In genomic region chr7:17665029-17665428, GRCh38 we compare ENCODE assay signal across 14 cellular contexts.
DNase-seq lines count a peak whose midpoint lies in the region; ATAC-seq, FAIRE-seq and TF ChIP-seq lines count a peak whose summit lies in the region.
"Had no signal": no experiment of that assay in that cellular context is flagged by ENCODE, and none has a peak within 500 bp of the region (broad histone marks: within the 10 kb centered on the region; RNA-seq: fewer than 3 reads in every experiment).

No MANE protein-coding gene starts in this region.

- H3K9ac ChIP-seq in H1 (replicated peaks in 1 of 4; ENCODE audit: extremely low read depth in 1 of 4, low read depth in 3 of 4, low read length in 3 of 4) (no peak overlapping the region), neuronal stem cell (ENCODE audit: low read depth, low read length, poor library complexity) (no peak overlapping the region), GM23248 (no peak overlapping the region)

- H3K9me3 ChIP-seq in H1 (ENCODE audit: insufficient read depth in 2 of 2, low read depth in 1 of 2, low read length in 1 of 2) (no peaks in the 10 kb centered on the region), neuronal stem cell (replicated peaks in 1 of 2; ENCODE audit: control insufficient read depth in 2 of 2, insufficient read depth in 1 of 2, low read depth in 1 of 2, low read length in 2 of 2) (no peaks in the 10 kb centered on the region), aorta (ENCODE audit: control insufficient read depth, low read length) (no peaks in the 10 kb centered on the region), GM23248 (ENCODE audit: low read depth) (no peaks in the 10 kb centered on the region)

- H3K4me1 ChIP-seq in H1 (replicated peaks in 1 of 4; ENCODE audit: control insufficient read depth in 3 of 4, insufficient read depth in 4 of 4, low read length in 3 of 4) (peaks cover 0 to 3% (median 1%) of the 10 kb centered on the region in 4 experiments; a peak in 2 of 7 replicates), neuronal stem cell (ENCODE audit: control insufficient read depth in 2 of 2, insufficient read depth in 1 of 2, low read depth in 1 of 2, low read length in 2 of 2) (peaks cover 3% of the 10 kb centered on the region in 2 donors), aorta (ENCODE audit: control insufficient read depth in 1 of 2, insufficient read depth in 2 of 2, low read length in 2 of 2) (no peaks in the 10 kb centered on the region), GM23248 (ENCODE audit: insufficient read depth) (peaks cover 36% of the 10 kb centered on the region)

- H2BK15ac ChIP-seq in H1 (ENCODE audit: low read length): no peak overlapping the region
- no peak overlapping the region for H2BK15ac ChIP-seq in neuronal stem cell (ENCODE audit: low read length)

- H2BK20ac ChIP-seq in H1 (ENCODE audit: low read length): no peak overlapping the region

- H4K20me1 ChIP-seq in H1 (replicated peaks in 1 of 2; ENCODE audit: control insufficient read depth in 1 of 2, insufficient read depth in 2 of 2, low read length in 2 of 2): no peaks in the 10 kb centered on the region
- H4K20me1 ChIP-seq in GM23248 (ENCODE audit: insufficient read depth): no peaks in the 10 kb centered on the region

- DNase-seq in HTR-8/SVneo (ENCODE audit: insufficient read length, low spot score) (no peak), H1 (ENCODE audit: low read depth in 1 of 2, low spot score in 2 of 2) (no peak), neuronal stem cell (ENCODE audit: low spot score) (no peak), aorta (peak in 1 of 2 donors; percentile 75), cerebellar nuclear complex (lab: John Stamatoyannopoulos, UW) (no peak), GM23248 (no peak)
- DNase-seq: C1 segment of cervical spinal cord; Calu3; CD4-positive, alpha-beta T cell; DMS 273 treated with DMSO at 0.1 percent for 48 hours; H7 had no signal

- H3K4ac ChIP-seq in H1 (replicated peaks; ENCODE audit: insufficient read length, low read depth, low read length) (no peak overlapping the region), neuronal stem cell (ENCODE audit: low read length) (no peak overlapping the region)

- POLR2A ChIA-PET in H1 (lab: Charles Lee; ENCODE audit: partially characterized antibody): no interaction called here

- no peak overlapping the region for H2AK5ac ChIP-seq in H1 (ENCODE audit: low read depth, low read length)
- H2AK5ac ChIP-seq in neuronal stem cell (ENCODE audit: low read depth, low read length): no peak overlapping the region

- TF ChIP-seq POLR2A in H1 (IDR thresholded peaks at IDR 0.05; ENCODE audit: control extremely low read depth in 1 of 2, low read depth in 2 of 2, low read length in 2 of 2): no peak

- H3K9me2 ChIP-seq in GM23248 (ENCODE audit: insufficient read depth): no peaks in the 10 kb centered on the region

- H2BK12ac ChIP-seq in H1 (ENCODE audit: low read depth, low read length) (no peak overlapping the region), neuronal stem cell (ENCODE audit: low read length) (no peak overlapping the region)

- H3K27me3 ChIP-seq in H1 (replicated peaks in 1 of 4; ENCODE audit: control insufficient read depth in 3 of 4, extremely low read depth in 1 of 4, insufficient read depth in 3 of 4, low read length in 3 of 4) (no peaks in the 10 kb centered on the region), neuronal stem cell (ENCODE audit: control insufficient read depth in 3 of 3, insufficient read depth in 3 of 3, low read depth in 1 of 3, low read length in 3 of 3) (no peaks in the 10 kb centered on the region), aorta (ENCODE audit: control insufficient read depth in 1 of 2, insufficient read depth in 2 of 2, low read length in 1 of 2) (no peaks in the 10 kb centered on the region), GM23248 (replicated peaks; ENCODE audit: insufficient read depth) (no peaks in the 10 kb centered on the region)

- H3K79me1 ChIP-seq in H1 (ENCODE audit: low read depth, low read length): no peaks in the 10 kb centered on the region
- H3K79me1 ChIP-seq in neuronal stem cell (ENCODE audit: low read depth, low read length): no peaks in the 10 kb centered on the region

- H3K14ac ChIP-seq in H1 (ENCODE audit: insufficient read length) (no peak overlapping the region), neuronal stem cell (ENCODE audit: low read length) (no peak overlapping the region)

- H3K27ac ChIP-seq in H1 (ENCODE audit: low read depth, low read length): no peak overlapping the region
- H3K27ac ChIP-seq in neuronal stem cell (replicated peaks; ENCODE audit: low read length): no peak overlapping the region
- no peak overlapping the region for H3K27ac ChIP-seq in aorta (ENCODE audit: low read depth in 1 of 2, low read length in 2 of 2)
- H3K27ac ChIP-seq in GM23248: no peak overlapping the region

- H3K56ac ChIP-seq in H1 (replicated peaks; ENCODE audit: insufficient read length, low read depth, low read length): no peak overlapping the region

- H2AFZ ChIP-seq in H1 (ENCODE audit: low read length) (no peak overlapping the region), neuronal stem cell (ENCODE audit: low read length) (no peak overlapping the region), GM23248 (no peak overlapping the region)

- FAIRE-seq in HTR-8/SVneo (lab: Jason Lieb, UNC) (peak; percentile 79), H1 (lab: Jason Lieb, UNC) (no peak)
- FAIRE-seq: A204.1, GM18507 had no signal

- H2BK120ac ChIP-seq in H1 (replicated peaks; ENCODE audit: low read depth, low read length) (no peak overlapping the region), neuronal stem cell (ENCODE audit: low read depth, low read length) (no peak overlapping the region)

- in situ Hi-C loops in GM23248 (cut with MboI): loop anchor here (25.0 kb wide), 1 partner anchor 678 kb away; no protein-coding TSS in a partner anchor

- no peak overlapping the region for H3K4me2 ChIP-seq in H1 (ENCODE audit: insufficient read depth in 1 of 2, low read depth in 2 of 2, low read length in 2 of 2)
- no peak overlapping the region for H3K4me2 ChIP-seq in neuronal stem cell (ENCODE audit: insufficient read depth, low read length, poor library complexity, severe bottlenecking)
- H3K4me2 ChIP-seq in GM23248 (ENCODE audit: unreplicated experiment): no peak overlapping the region

- intact Hi-C loops in aorta (cut with DNase I): no loop called here

- peak overlapping the region; percentile 78; the same call in 1 of the 2 replicates for H4K8ac ChIP-seq in H1 (ENCODE audit: extremely low read depth, insufficient read depth, low read length)
- H4K8ac ChIP-seq in neuronal stem cell (ENCODE audit: low read depth, low read length): peak overlapping the region; percentile 57

- H2BK5ac ChIP-seq in H1 (ENCODE audit: low read depth, low read length): no peak overlapping the region
- peak overlapping the region; percentile 58 for H2BK5ac ChIP-seq in neuronal stem cell (ENCODE audit: low read length)

- no peak for TF ChIP-seq EP300 in H1 (IDR thresholded peaks at IDR 0.05; ENCODE audit: borderline replicate concordance in 1 of 2, low read depth in 2 of 2, low read length in 2 of 2)

- no peak overlapping the region for H3K18ac ChIP-seq in H1 (ENCODE audit: extremely low read depth, low read length)
- H3K18ac ChIP-seq in neuronal stem cell (ENCODE audit: low read length): no peak overlapping the region

- no peak for TF ChIP-seq RAD21 in H1 (IDR thresholded peaks at IDR 0.05 in 1 of 2, conservative IDR thresholded peaks at IDR 0.05 in 1 of 2; ENCODE audit: low read depth in 2 of 2, low read length in 2 of 2)

- H3F3A ChIP-seq in GM23248 (ENCODE audit: insufficient read depth): peaks cover 29% of the 10 kb centered on the region

- no peaks in the 10 kb centered on the region for H3K79me2 ChIP-seq in H1 (ENCODE audit: control insufficient read depth in 1 of 2, insufficient read depth in 2 of 2, low read length in 2 of 2)
- no peaks in the 10 kb centered on the region for H3K79me2 ChIP-seq in GM23248 (ENCODE audit: insufficient read depth)

- H3K23ac ChIP-seq in H1 (ENCODE audit: insufficient read length) (no peak overlapping the region), neuronal stem cell (ENCODE audit: low read depth, low read length, poor library complexity) (no peak overlapping the region)

- H3K4me3 ChIP-seq in H1 (ENCODE audit: extremely low read depth in 1 of 4, insufficient read depth in 2 of 4, low read depth in 3 of 4, low read length in 4 of 4) (no peak overlapping the region), neuronal stem cell (ENCODE audit: low read length in 2 of 2) (no peak overlapping the region), aorta (ENCODE audit: low read length in 2 of 2) (no peak overlapping the region), GM23248 (no peak overlapping the region)

- peak; percentile 40 for ATAC-seq in aorta (ENCODE audit: low FRiP score)
- ATAC-seq in HG03135 (IDR thresholded peaks at IDR 0.05; ENCODE audit: unreplicated experiment): no peak

- no peak for TF ChIP-seq CTCF in H1 (IDR thresholded peaks at IDR 0.05; ENCODE audit: control extremely low read depth in 1 of 3, insufficient read depth in 1 of 3, low read depth in 1 of 3, low read length in 3 of 3)

- H4K91ac ChIP-seq in H1 (replicated peaks; ENCODE audit: insufficient read length, low read length) (no peak overlapping the region), neuronal stem cell (ENCODE audit: low read depth, low read length, poor library complexity) (no peak overlapping the region)

- 95% methylated on average over 13 of the region's 16 CpGs; no CpG with 5 or more reads in 1 of the 2 experiments for WGBS in H1 (ENCODE audit: extremely low coverage in 1 of 2, insufficient coverage in 1 of 2, insufficient read length in 1 of 2, insufficient replicate concordance in 2 of 2, low coverage in 1 of 2, low lambda C conversion rate in 2 of 2, missing lambda C conversion rate in 1 of 2), 2 experiments
- no CpG with 5 or more reads among the region's 16 CpGs for WGBS in neuronal stem cell (ENCODE audit: extremely low coverage in 2 of 2, insufficient read length in 2 of 2, insufficient replicate concordance in 1 of 2), 2 donors
- WGBS in aorta, 2 donors: 93 to 97% methylated on average over 16 of the region's 16 CpGs
- WGBS in GM23248 (ENCODE audit: low coverage in 1 of 2, low lambda C conversion rate in 2 of 2, missing lambda C conversion rate in 2 of 2), 2 experiments: 96 to 98% methylated on average over 15 to 16 of the region's 16 CpGs

- CTCF ChIA-PET in H1 (lab: Charles Lee; ENCODE audit: partially characterized antibody): no interaction called here

- H3K36me3 ChIP-seq in H1 (ENCODE audit: control insufficient read depth in 2 of 4, insufficient read depth in 4 of 4, low read length in 3 of 4) (no peaks in the 10 kb centered on the region), neuronal stem cell (replicated peaks in 1 of 2; ENCODE audit: control insufficient read depth in 2 of 2, insufficient read depth in 2 of 2, low read length in 2 of 2) (no peaks in the 10 kb centered on the region), aorta (ENCODE audit: control insufficient read depth in 1 of 2, insufficient read depth in 2 of 2, low read length in 1 of 2) (no peaks in the 10 kb centered on the region), GM23248 (ENCODE audit: low read depth) (no peaks in the 10 kb centered on the region)

- no peak overlapping the region for H4K5ac ChIP-seq in H1 (ENCODE audit: insufficient read length, low read depth, low read length)

- no peaks in the 10 kb centered on the region for H3K23me2 ChIP-seq in H1 (ENCODE audit: low read depth, low read length)

TF ChIP-seq in H1, 55 proteins besides CTCF, POLR2A, EP300 and RAD21 (continues in another document):
- TF ChIP-seq KDM5A (IDR thresholded peaks at IDR 0.05; ENCODE audit: low read length) (no peak), CHD1 (IDR thresholded peaks at IDR 0.05; ENCODE audit: low read depth, low read length) (no peak), CREB1 (IDR thresholded peaks at IDR 0.05) (no peak)
